Comparison of ENCODE assay signal across 18 cellular contexts in genomic region chr9:127746959-127747569, GRCh38. TPM values are rescaled to one million over a fixed set of nuclear protein-coding genes. Genes with fewer than 3 reads are reported as not detected.
DNase-seq lines count a peak whose midpoint lies in the region; ATAC-seq lines count a peak whose summit lies in the region.
"Had no signal": no experiment of that assay in that cellular context is flagged by ENCODE, and none has a peak within 500 bp of the region (broad histone marks: within the 10 kb centered on the region; RNA-seq: fewer than 3 reads in every experiment).

No MANE protein-coding gene starts in this region.

- H3K4me3 Mint-ChIP-seq in CD4-positive, CD25-positive, alpha-beta regulatory T cell: no peak overlapping the region

- ATAC-seq in CD4-positive, CD25-positive, alpha-beta regulatory T cell (ENCODE audit: low read depth in 2 of 2): peak in 1 of 2 donors; percentile 67
- ATAC-seq in GM18498 (IDR thresholded peaks at IDR 0.05; ENCODE audit: unreplicated experiment) (no peak), HG03159 (IDR thresholded peaks at IDR 0.05; ENCODE audit: unreplicated experiment) (no peak)
- ATAC-seq: left colon, PC-3 had no signal

- no peak overlapping the region for H3K27ac ChIP-seq in CD4-positive, CD25-positive, alpha-beta regulatory T cell (ENCODE audit: insufficient read depth, low read length, poor library complexity, severe bottlenecking)

- peak overlapping the region; percentile 55 to 69 (median 56) for H3K27ac Mint-ChIP-seq in CD4-positive, CD25-positive, alpha-beta regulatory T cell
- H3K27ac Mint-ChIP-seq: progenitor cell of endocrine pancreas had no signal

- DNase-seq in DMS 273 (lab: John Stamatoyannopoulos, UW; ENCODE audit: unreplicated experiment) (peak; percentile 30), DMS 273 treated with DMSO at 0.1 percent for 48 hours (lab: John Stamatoyannopoulos, UW) (no peak), NCI-H524 treated with DMSO at 0.1 percent for 48 hours (lab: John Stamatoyannopoulos, UW) (no peak)
- DNase-seq in CD4-positive, CD25-positive, alpha-beta regulatory T cell: peak in 1 of 3 donors; percentile 36
- DNase-seq in activated CD4-positive, alpha-beta T cell treated with anti-CD3 and anti-CD28 coated beads, Interleukin-2, amount 50 U/mL, for 1 hour: peak; percentile 36
- DNase-seq in effector CD8-positive, alpha-beta T cell (lab: John Stamatoyannopoulos, UW): peak; percentile 12
- DNase-seq: 8988T, hippocampal formation, left colon, NCI-H1694 treated with DMSO at 0.1 percent for 48 hours, NCI-H446 treated with DMSO at 0.1 percent for 48 hours, PC-3 had no signal

- no peaks in the 10 kb centered on the region for H3K9me3 ChIP-seq in CD4-positive, CD25-positive, alpha-beta regulatory T cell (ENCODE audit: control insufficient read depth in 2 of 2, low read length in 2 of 2)
- H3K9me3 ChIP-seq: HAP-1 had no signal

- H3K4me1 Mint-ChIP-seq in CD4-positive, CD25-positive, alpha-beta regulatory T cell: peaks cover 0 to 13% (median 5%) of the 10 kb centered on the region in 4 donors

- H3K4me1 ChIP-seq in CD4-positive, CD25-positive, alpha-beta regulatory T cell (ENCODE audit: control insufficient read depth, insufficient read depth, low read length, poor library complexity, severe bottlenecking): no peaks in the 10 kb centered on the region
- H3K4me1 ChIP-seq: HAP-1 had no signal

- H3K4me3 ChIP-seq in CD4-positive, CD25-positive, alpha-beta regulatory T cell (ENCODE audit: low read depth, low read length): no peak overlapping the region
- H3K4me3 ChIP-seq: HAP-1 had no signal

- peaks cover 84% of the 10 kb centered on the region for H3K36me3 ChIP-seq in CD4-positive, CD25-positive, alpha-beta regulatory T cell (ENCODE audit: control insufficient read depth, insufficient read depth, low read length)
- H3K36me3 ChIP-seq: HAP-1 had no signal

- H3K27me3 Mint-ChIP-seq in CD4-positive, CD25-positive, alpha-beta regulatory T cell: no peaks in the 10 kb centered on the region

- no peaks in the 10 kb centered on the region for H3K27me3 ChIP-seq in CD4-positive, CD25-positive, alpha-beta regulatory T cell (ENCODE audit: control insufficient read depth, insufficient read depth, low read length)

- H3K36me3 Mint-ChIP-seq in CD4-positive, CD25-positive, alpha-beta regulatory T cell: peaks cover 20% of the 10 kb centered on the region

- no peaks in the 10 kb centered on the region for H3K9me3 Mint-ChIP-seq in CD4-positive, CD25-positive, alpha-beta regulatory T cell

RNA-seq across cellular contexts. Expression of gene TOR2A, which starts 12.0 kb away (rescaled TPM):
- 11.9 TPM for total RNA-seq in CD4-positive, CD25-positive, alpha-beta regulatory T cell
- polyA plus RNA-seq in CD4-positive, CD25-positive, alpha-beta regulatory T cell: 10 to 100 TPM; 20.1 to 30.2 (median 24.8) TPM

RNA-seq across cellular contexts. Expression of gene TTC16, which starts 31.2 kb away (rescaled TPM):
- 1.7 TPM for total RNA-seq in CD4-positive, CD25-positive, alpha-beta regulatory T cell
- under 1 TPM in 2 of 4 donors, not detected in 2; 0.28 to 0.38 TPM for polyA plus RNA-seq in CD4-positive, CD25-positive, alpha-beta regulatory T cell
- total RNA-seq: dermis microvascular lymphatic vessel endothelial cell had no signal
- polyA plus RNA-seq: fibroblast of lung had no signal

RNA-seq across cellular contexts. Expression of gene SH2D3C, which starts 31.4 kb away (rescaled TPM):
- total RNA-seq in CD4-positive, CD25-positive, alpha-beta regulatory T cell: 39.3 TPM
- 10 to 100 TPM; 17.7 to 30.5 (median 21.1) TPM for polyA plus RNA-seq in CD4-positive, CD25-positive, alpha-beta regulatory T cell
- total RNA-seq: fibroblast of lung had no signal

RNA-seq across cellular contexts. Expression of gene PTRH1, which starts 31.6 kb away (rescaled TPM):
- total RNA-seq in CD4-positive, CD25-positive, alpha-beta regulatory T cell: 9.3 TPM
- polyA plus RNA-seq in CD4-positive, CD25-positive, alpha-beta regulatory T cell: 10 to 100 TPM; 25.8 to 36.5 (median 28.1) TPM

RNA-seq across cellular contexts. Expression of gene CDK9, which starts 38.8 kb away (rescaled TPM):
- total RNA-seq in CD4-positive, CD25-positive, alpha-beta regulatory T cell: 89.3 TPM
- polyA plus RNA-seq in CD4-positive, CD25-positive, alpha-beta regulatory T cell: 10 to 100 TPM; 43.3 to 67.4 (median 53.3) TPM

Comparison
In these comparisons a context has a peak if more than half of its experiments do, and no peak if none do; other contexts are left out.
1. DNase-seq: peak in DMS 273 (single experiment), activated CD4-positive, alpha-beta T cell treated with anti-CD3 and anti-CD28 coated beads, Interleukin-2, amount 50 U/mL, for 1 hour (single experiment) and effector CD8-positive, alpha-beta T cell (single experiment); none in DMS 273 treated with DMSO at 0.1 percent for 48 hours (single experiment) and NCI-H524 treated with DMSO at 0.1 percent for 48 hours (single experiment).